ENCODE assay signal across 16 cellular contexts in the genomic region with DNA sequence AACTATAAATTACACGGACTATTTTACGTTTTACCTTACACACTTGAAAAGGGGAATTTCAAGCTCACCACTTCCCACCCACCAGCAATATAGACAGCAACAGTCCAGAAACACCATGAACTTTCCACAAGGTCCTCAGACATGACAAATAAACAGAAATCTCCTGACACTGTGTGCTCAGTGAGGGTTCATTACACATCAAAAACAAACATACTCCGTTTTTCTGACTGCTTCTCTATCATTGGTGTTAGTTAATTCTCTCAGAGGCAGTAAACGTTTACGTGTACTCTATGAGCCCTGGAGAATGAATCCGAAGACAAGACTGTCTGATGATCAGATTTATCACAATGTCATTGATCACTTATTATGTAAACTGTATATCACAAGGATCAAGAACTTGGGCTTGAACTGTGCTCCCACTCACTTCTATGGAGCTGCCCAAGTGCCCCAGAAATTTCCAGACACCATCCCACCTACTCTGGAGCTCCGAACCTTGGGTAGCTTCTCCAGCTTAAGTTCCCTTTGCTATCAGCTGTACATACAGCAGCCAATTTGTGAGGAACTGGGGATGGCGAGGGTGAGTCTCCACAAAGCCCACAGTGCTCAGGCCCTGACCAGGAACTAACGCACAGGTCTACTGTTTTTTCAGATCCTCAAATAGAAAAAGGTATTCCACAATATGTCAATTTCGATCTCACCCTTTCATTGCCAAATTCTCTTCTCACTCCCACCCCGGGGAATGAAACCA.
DNase-seq lines count a peak whose midpoint lies in the region; ATAC-seq and TF ChIP-seq lines count a peak whose summit lies in the region.
"Had no signal": no experiment of that assay in that cellular context is flagged by ENCODE, and none has a peak within 500 bp of the region (broad histone marks: within the 10 kb centered on the region; RNA-seq: fewer than 3 reads in every experiment).

No MANE protein-coding gene starts in this region.

- no peaks in the 10 kb centered on the region for H3K36me3 Mint-ChIP-seq in T-helper 17 cell (ENCODE audit: low read depth)
- H3K36me3 Mint-ChIP-seq: CD8-positive, alpha-beta memory T cell had no signal

- peak overlapping the region in 1 of 2 donors; percentile 90 for H3K9ac ChIP-seq in liver (ENCODE audit: low read depth in 1 of 2, low read length in 2 of 2)
- H3K9ac ChIP-seq: BLaER1 treated with 17β-estradiol and CSF1 and Interleukin-3, amounts not matched to agents 10 nM and 100 nM had no signal

- DNase-seq in COLO668 (lab: John Stamatoyannopoulos, UW; ENCODE audit: unreplicated experiment) = peak; percentile 7
- DNase-seq in HuH-7 (ENCODE audit: low spot score) = peak; percentile 31
- no peak for DNase-seq in T-helper 17 cell
- no peak for DNase-seq in putamen (ENCODE audit: low spot score)
- DNase-seq in mucosa of descending colon = no peak
- no peak for DNase-seq in activated T-cell treated with anti-CD3 and anti-CD28 coated beads, Interleukin-2, amount 50 U/mL, for 1 hour
- no peak for DNase-seq in NCI-H1436 treated with DMSO at 0.1 percent for 48 hours (lab: John Stamatoyannopoulos, UW)
- DNase-seq: CD8-positive, alpha-beta memory T cell; KBM-7; NCI-H1105 treated with DMSO at 0.1 percent for 48 hours; NCI-H1694 treated with DMSO at 0.1 percent for 48 hours; NCI-H524 treated with DMSO at 0.1 percent for 48 hours; RPMI8226 had no signal

- WGBS in liver = 45% methylated on average over 11 of the region's 11 CpGs

- H3K4me1 ChIP-seq in liver (ENCODE audit: control insufficient read depth in 4 of 4, insufficient read depth in 4 of 4, low read length in 3 of 4) = peaks cover 0 to 12% (median under 1%) of the 10 kb centered on the region in 4 donors
- no peaks in the 10 kb centered on the region for H3K4me1 ChIP-seq in mucosa of descending colon (ENCODE audit: low read depth)
- H3K4me1 ChIP-seq: BLaER1 treated with 17β-estradiol and CSF1 and Interleukin-3, amounts not matched to agents 10 nM and 100 nM had no signal

- H3K27ac Mint-ChIP-seq in T-helper 17 cell = no peak overlapping the region
- H3K27ac Mint-ChIP-seq: T-helper 1 cell treated with Interleukin-12 subunit alpha and Interleukin-12 subunit beta and Interleukin-4 antibody, amounts not matched to agents 30 μg/mL and 1 μg/mL, for 36 hours had no signal

- no peak for ATAC-seq in T-helper 17 cell
- no peak for ATAC-seq in mucosa of descending colon

- no peak overlapping the region for H3K4me3 ChIP-seq in liver (ENCODE audit: low read depth in 1 of 3, low read length in 3 of 3)
- H3K4me3 ChIP-seq in mucosa of descending colon = no peak overlapping the region
- H3K4me3 ChIP-seq: BLaER1 treated with 17β-estradiol and CSF1 and Interleukin-3, amounts not matched to agents 10 nM and 100 nM had no signal

- H3K36me3 ChIP-seq in liver (ENCODE audit: control insufficient read depth in 4 of 4, insufficient read depth in 3 of 4, low read depth in 1 of 4, low read length in 3 of 4) (no peaks in the 10 kb centered on the region), mucosa of descending colon (ENCODE audit: low read depth) (no peaks in the 10 kb centered on the region)
- H3K36me3 ChIP-seq: BLaER1 treated with 17β-estradiol and CSF1 and Interleukin-3, amounts not matched to agents 10 nM and 100 nM had no signal

- peaks cover 2% of the 10 kb centered on the region for H3K4me1 Mint-ChIP-seq in T-helper 17 cell
- H3K4me1 Mint-ChIP-seq: CD8-positive, alpha-beta memory T cell had no signal

- H3K27me3 ChIP-seq in liver (ENCODE audit: control insufficient read depth in 4 of 4, insufficient read depth in 4 of 4, low read length in 3 of 4) = no peaks in the 10 kb centered on the region
- H3K27me3 ChIP-seq: BLaER1 treated with 17β-estradiol and CSF1 and Interleukin-3, amounts not matched to agents 10 nM and 100 nM had no signal

- intact Hi-C loops in mucosa of descending colon (cut with DNase I, micrococcal nuclease) = no loop called here

- peak overlapping the region; percentile 92 to 95 for H3K27ac ChIP-seq in liver (ENCODE audit: low read depth in 1 of 2, low read length in 2 of 2)
- H3K27ac ChIP-seq: BLaER1 treated with 17β-estradiol and CSF1 and Interleukin-3, amounts not matched to agents 10 nM and 100 nM had no signal

- TF ChIP-seq CTCF in liver (IDR thresholded peaks at IDR 0.05; ENCODE audit: low read depth, low read length, missing input control) (no peak), mucosa of descending colon (IDR thresholded peaks at IDR 0.05) (no peak)

- H3K9me3 ChIP-seq in T-helper 17 cell (ENCODE audit: control insufficient read depth, low read length, poor library complexity, severe bottlenecking) = no peaks in the 10 kb centered on the region
- no peaks in the 10 kb centered on the region for H3K9me3 ChIP-seq in liver (ENCODE audit: control insufficient read depth in 4 of 4, low read length in 3 of 4)
- H3K9me3 ChIP-seq in mucosa of descending colon = no peaks in the 10 kb centered on the region
- H3K9me3 ChIP-seq: BLaER1 treated with 17β-estradiol and CSF1 and Interleukin-3, amounts not matched to agents 10 nM and 100 nM had no signal

- H3K27me3 Mint-ChIP-seq in T-helper 17 cell = peaks cover 9% of the 10 kb centered on the region
- H3K27me3 Mint-ChIP-seq: CD8-positive, alpha-beta memory T cell had no signal

- peak overlapping the region; percentile 19 for H3K4me3 Mint-ChIP-seq in T-helper 17 cell
- H3K4me3 Mint-ChIP-seq: CD8-positive, alpha-beta memory T cell; T-helper 1 cell treated with Interleukin-12 subunit alpha and Interleukin-12 subunit beta and Interleukin-4 antibody, amounts not matched to agents 30 μg/mL and 1 μg/mL, for 36 hours had no signal

- peak in 1 of 2 donors; percentile 59 for TF ChIP-seq RAD21 in liver (IDR thresholded peaks at IDR 0.05)

TF ChIP-seq in liver, 16 proteins besides CTCF, POLR2A, EP300 and RAD21:
- TF ChIP-seq TAF1 (conservative IDR thresholded peaks at IDR 0.05) (peak; percentile 6), NR2F2 (IDR thresholded peaks at IDR 0.05) (no peak), EGR1 (IDR thresholded peaks at IDR 0.05; ENCODE audit: low read depth in 2 of 2) (peak in 1 of 2 donors; percentile 33), FOXA2 (IDR thresholded peaks at IDR 0.05) (peak; percentile 86), JUND (IDR thresholded peaks at IDR 0.05) (peak; percentile 17 to 52), FOXA1 (IDR thresholded peaks at IDR 0.05) (peak; percentile 85), YY1 (IDR thresholded peaks at IDR 0.05) (peak; percentile 93), HNF4G (IDR thresholded peaks at IDR 0.05) (no peak), RXRA (IDR thresholded peaks at IDR 0.05) (peak; percentile 76 to 85), GABPA (IDR thresholded peaks at IDR 0.05 in 1 of 2, conservative IDR thresholded peaks at IDR 0.05 in 1 of 2) (no peak), SP1 (IDR thresholded peaks at IDR 0.05) (peak; percentile 94), HNF4A (conservative IDR thresholded peaks at IDR 0.05) (peak; percentile 52 to 67)
- TF ChIP-seq, protein P1, sequence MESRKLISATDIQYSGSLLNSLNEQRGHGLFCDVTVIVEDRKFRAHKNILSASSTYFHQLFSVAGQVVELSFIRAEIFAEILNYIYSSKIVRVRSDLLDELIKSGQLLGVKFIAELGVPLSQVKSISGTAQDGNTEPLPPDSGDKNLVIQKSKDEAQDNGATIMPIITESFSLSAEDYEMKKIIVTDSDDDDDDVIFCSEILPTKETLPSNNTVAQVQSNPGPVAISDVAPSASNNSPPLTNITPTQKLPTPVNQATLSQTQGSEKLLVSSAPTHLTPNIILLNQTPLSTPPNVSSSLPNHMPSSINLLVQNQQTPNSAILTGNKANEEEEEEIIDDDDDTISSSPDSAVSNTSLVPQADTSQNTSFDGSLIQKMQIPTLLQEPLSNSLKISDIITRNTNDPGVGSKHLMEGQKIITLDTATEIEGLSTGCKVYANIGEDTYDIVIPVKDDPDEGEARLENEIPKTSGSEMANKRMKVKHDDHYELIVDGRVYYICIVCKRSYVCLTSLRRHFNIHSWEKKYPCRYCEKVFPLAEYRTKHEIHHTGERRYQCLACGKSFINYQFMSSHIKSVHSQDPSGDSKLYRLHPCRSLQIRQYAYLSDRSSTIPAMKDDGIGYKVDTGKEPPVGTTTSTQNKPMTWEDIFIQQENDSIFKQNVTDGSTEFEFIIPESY (IDR thresholded peaks at IDR 0.05) = peak; percentile 35
- TF ChIP-seq, protein P2, sequence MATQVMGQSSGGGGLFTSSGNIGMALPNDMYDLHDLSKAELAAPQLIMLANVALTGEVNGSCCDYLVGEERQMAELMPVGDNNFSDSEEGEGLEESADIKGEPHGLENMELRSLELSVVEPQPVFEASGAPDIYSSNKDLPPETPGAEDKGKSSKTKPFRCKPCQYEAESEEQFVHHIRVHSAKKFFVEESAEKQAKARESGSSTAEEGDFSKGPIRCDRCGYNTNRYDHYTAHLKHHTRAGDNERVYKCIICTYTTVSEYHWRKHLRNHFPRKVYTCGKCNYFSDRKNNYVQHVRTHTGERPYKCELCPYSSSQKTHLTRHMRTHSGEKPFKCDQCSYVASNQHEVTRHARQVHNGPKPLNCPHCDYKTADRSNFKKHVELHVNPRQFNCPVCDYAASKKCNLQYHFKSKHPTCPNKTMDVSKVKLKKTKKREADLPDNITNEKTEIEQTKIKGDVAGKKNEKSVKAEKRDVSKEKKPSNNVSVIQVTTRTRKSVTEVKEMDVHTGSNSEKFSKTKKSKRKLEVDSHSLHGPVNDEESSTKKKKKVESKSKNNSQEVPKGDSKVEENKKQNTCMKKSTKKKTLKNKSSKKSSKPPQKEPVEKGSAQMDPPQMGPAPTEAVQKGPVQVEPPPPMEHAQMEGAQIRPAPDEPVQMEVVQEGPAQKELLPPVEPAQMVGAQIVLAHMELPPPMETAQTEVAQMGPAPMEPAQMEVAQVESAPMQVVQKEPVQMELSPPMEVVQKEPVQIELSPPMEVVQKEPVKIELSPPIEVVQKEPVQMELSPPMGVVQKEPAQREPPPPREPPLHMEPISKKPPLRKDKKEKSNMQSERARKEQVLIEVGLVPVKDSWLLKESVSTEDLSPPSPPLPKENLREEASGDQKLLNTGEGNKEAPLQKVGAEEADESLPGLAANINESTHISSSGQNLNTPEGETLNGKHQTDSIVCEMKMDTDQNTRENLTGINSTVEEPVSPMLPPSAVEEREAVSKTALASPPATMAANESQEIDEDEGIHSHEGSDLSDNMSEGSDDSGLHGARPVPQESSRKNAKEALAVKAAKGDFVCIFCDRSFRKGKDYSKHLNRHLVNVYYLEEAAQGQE (IDR thresholded peaks at IDR 0.05) = peak; percentile 94
- TF ChIP-seq, protein P3, sequence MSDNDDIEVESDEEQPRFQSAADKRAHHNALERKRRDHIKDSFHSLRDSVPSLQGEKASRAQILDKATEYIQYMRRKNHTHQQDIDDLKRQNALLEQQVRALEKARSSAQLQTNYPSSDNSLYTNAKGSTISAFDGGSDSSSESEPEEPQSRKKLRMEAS (IDR thresholded peaks at IDR 0.05) = peak; percentile 65
- TF ChIP-seq, protein P4, sequence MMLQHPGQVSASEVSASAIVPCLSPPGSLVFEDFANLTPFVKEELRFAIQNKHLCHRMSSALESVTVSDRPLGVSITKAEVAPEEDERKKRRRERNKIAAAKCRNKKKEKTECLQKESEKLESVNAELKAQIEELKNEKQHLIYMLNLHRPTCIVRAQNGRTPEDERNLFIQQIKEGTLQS (IDR thresholded peaks at IDR 0.05) = peak; percentile 50

Comparison
In these comparisons a context has a peak if more than half of its experiments do, and no peak if none do; other contexts are left out.
1. DNase-seq: peak in COLO668 (single experiment) and HuH-7 (single experiment); none in T-helper 17 cell (0 of 3), putamen (single experiment), mucosa of descending colon (0 of 3), activated T-cell treated with anti-CD3 and anti-CD28 coated beads, Interleukin-2, amount 50 U/mL, for 1 hour (single experiment) and NCI-H1436 treated with DMSO at 0.1 percent for 48 hours (single experiment).